ENCODE assay signal across 8 cellular contexts in genomic region chrX:154411322-154411980, GRCh38. TPM values are rescaled to one million over a fixed set of nuclear protein-coding genes. Genes with fewer than 3 reads are reported as not detected.
A peak's percentile ranks its signal among the peaks of the same experiment; 100 is the strongest.
DNase-seq lines count a peak whose midpoint lies in the region; ATAC-seq and TF ChIP-seq lines count a peak whose summit lies in the region.

Gene TAFAZZIN, plus strand, starts transcription at chrX:154411539. Its CDS starts 305 bp downstream, at chrX:154411844.

- POLR2A ChIA-PET in activated B cell treated with CpG ODN at 0.5 μM for 24 hours (lab: Charles Lee), result interaction anchor here (0.6 to 7.3 kb wide), 17 partner anchors 9 to 136 kb away, joined by 3 to 125 read pairs (median 5); partner anchors contain the start of genes ATP6AP1, FAM3A, FAM50A and G6PD

- TF ChIP-seq CTCF in HFF-Myc (IDR thresholded peaks at IDR 0.05; ENCODE audit: low read depth, low read length, missing control alignments), result no peak
- TF ChIP-seq CTCF in activated B cell treated with CpG ODN at 0.5 μM for 24 hours (IDR thresholded peaks at IDR 0.05), result no peak

- peak; percentile 69 for ATAC-seq in activated B cell treated with CpG ODN at 0.5 μM for 24 hours (ENCODE audit: low read depth)
- no peak for ATAC-seq in GM18861 (IDR thresholded peaks at IDR 0.05; ENCODE audit: unreplicated experiment)

- no peaks in the 10 kb centered on the region for H3K9me3 Mint-ChIP-seq in activated B cell treated with CpG ODN at 0.5 μM for 24 hours

- peak within 1 kb of the TSS; percentile 88 for H3K4me3 Mint-ChIP-seq in activated B cell treated with CpG ODN at 0.5 μM for 24 hours

- H3K4me3 ChIP-seq in HFF-Myc (replicated peaks; ENCODE audit: low read depth, low read length), result peak within 1 kb of the TSS; percentile 53

- peaks cover 7% of the 10 kb centered on the region for H3K36me3 Mint-ChIP-seq in activated B cell treated with CpG ODN at 0.5 μM for 24 hours (ENCODE audit: low read depth)

- H3K27ac Mint-ChIP-seq in activated B cell treated with CpG ODN at 0.5 μM for 24 hours, result peak within 1 kb of the TSS; percentile 87

- intact Hi-C loops in activated B cell treated with CpG ODN at 0.5 μM for 24 hours (cut with micrococcal nuclease), result loop anchor here (1.0 kb wide), 1 partner anchor 42 kb away; no protein-coding TSS in a partner anchor

- peaks cover 24% of the 10 kb centered on the region for H3K4me1 Mint-ChIP-seq in activated B cell treated with CpG ODN at 0.5 μM for 24 hours

- no peaks in the 10 kb centered on the region for H3K27me3 Mint-ChIP-seq in activated B cell treated with CpG ODN at 0.5 μM for 24 hours

- DNase-seq in GF-D8 (lab: John Stamatoyannopoulos, UW) (peak; percentile 19), HFF-Myc (ENCODE audit: extremely low read depth, low read depth) (no peak), NCI-H1930 (lab: John Stamatoyannopoulos, UW) (peak; percentile 49 to 57), activated B cell treated with CpG ODN at 0.5 μM for 24 hours (peak; percentile 60), islet precursor cell (peak; percentile 69)
- DNase-seq in central memory CD4-positive, alpha-beta T cell, result peak; percentile 73
- DNase-seq in stimulated activated CD4-positive, alpha-beta T cell treated with anti-CD3 and anti-CD28 coated beads, Interleukin-12 subunit alpha, Interleukin-12 subunit beta, amount 100 ng/mL, for 24 hours (ENCODE audit: low read depth in 2 of 2), result peak; percentile 51 to 63

- CTCF ChIA-PET in activated B cell treated with CpG ODN at 0.5 μM for 24 hours (lab: Charles Lee), result interaction anchor here (0.7 kb wide), 1 partner anchor 38 kb away, joined by 3 read pairs; no protein-coding TSS in a partner anchor

RNA-seq across cellular contexts. Expression of gene TAFAZZIN, which starts in this region (rescaled TPM):
- total RNA-seq in activated B cell treated with CpG ODN at 0.5 μM for 24 hours, result 50.5 and 66.1 TPM in 2 replicates
